ENCODE assay signal across 8 cellular contexts in genomic region chr10:112375721-112376577, GRCh38. TPM values are rescaled to one million over a fixed set of nuclear protein-coding genes. Genes with fewer than 3 reads are reported as not detected.
DNase-seq lines count a peak whose midpoint lies in the region; ATAC-seq and TF ChIP-seq lines count a peak whose summit lies in the region.

No MANE protein-coding gene starts in this region.

- H3K4me3 Mint-ChIP-seq in activated B cell treated with CpG ODN at 0.5 μM for 24 hours: peak overlapping the region; percentile 100
- H3K4me3 Mint-ChIP-seq in type B pancreatic cell: peak overlapping the region; percentile 39

- H3K27ac Mint-ChIP-seq in activated B cell treated with CpG ODN at 0.5 μM for 24 hours (peak overlapping the region; percentile 99), type B pancreatic cell (peak overlapping the region; percentile 25)

- H3K27ac ChIP-seq in duodenal mucosa (ENCODE audit: low read depth, low read length) (peak overlapping the region; percentile 87), muscle layer of duodenum (ENCODE audit: low read length) (peak overlapping the region; percentile 98)

- CTCF ChIA-PET in activated B cell treated with CpG ODN at 0.5 μM for 24 hours (lab: Charles Lee): interaction anchor here (1.0 kb wide), 1 partner anchor 54 kb away, joined by 4 read pairs; no protein-coding TSS in a partner anchor

- no peaks in the 10 kb centered on the region for H3K27me3 ChIP-seq in duodenal mucosa (ENCODE audit: control insufficient read depth in 1 of 2, insufficient read depth in 2 of 2, low read length in 2 of 2)
- H3K27me3 ChIP-seq in muscle layer of duodenum (ENCODE audit: low read depth, low read length): no peaks in the 10 kb centered on the region

- ATAC-seq in HG03575 (IDR thresholded peaks at IDR 0.05; ENCODE audit: extremely low read depth, insufficient number of reproducible peaks, low FRiP score, unreplicated experiment): peak; percentile 68
- ATAC-seq in activated B cell treated with CpG ODN at 0.5 μM for 24 hours (ENCODE audit: low read depth): peak; percentile 85

- POLR2A ChIA-PET in activated B cell treated with CpG ODN at 0.5 μM for 24 hours (lab: Charles Lee): interaction anchor here (0.8 to 2.5 kb wide), 6 partner anchors 11 to 1798 kb away, joined by 3 to 21 read pairs (median 4); partner anchors contain the start of genes CCDC186, GPAM, VTI1A and ZDHHC6

- DNase-seq in DMS53 (lab: John Stamatoyannopoulos, UW): peak; percentile 79
- peak; percentile 86 for DNase-seq in GM20000 (ENCODE audit: low spot score)
- DNase-seq in activated B cell treated with CpG ODN at 0.5 μM for 24 hours: peak; percentile 47
- DNase-seq in type B pancreatic cell (ENCODE audit: extremely low spot score, unreplicated experiment): no peak
- no peak for DNase-seq in epidermal melanocyte (ENCODE audit: insufficient read length, low spot score)

- TF ChIP-seq CTCF in GM20000 (IDR thresholded peaks at IDR 0.05; ENCODE audit: extremely low read depth, missing control alignments) (no peak), activated B cell treated with CpG ODN at 0.5 μM for 24 hours (IDR thresholded peaks at IDR 0.05) (no peak), type B pancreatic cell (conservative IDR thresholded peaks at IDR 0.05) (no peak)

- H3K27me3 Mint-ChIP-seq in activated B cell treated with CpG ODN at 0.5 μM for 24 hours: no peaks in the 10 kb centered on the region
- H3K27me3 Mint-ChIP-seq in type B pancreatic cell: no peaks in the 10 kb centered on the region

- H3K9ac ChIP-seq in duodenal mucosa (ENCODE audit: low read depth in 1 of 2, low read length in 2 of 2): peak overlapping the region; percentile 97 to 99

- H3K4me3 ChIP-seq in duodenal mucosa (ENCODE audit: low read depth in 1 of 2, low read length in 2 of 2): peak overlapping the region; percentile 88 to 91
- peak overlapping the region; percentile 60 to 80 for H3K4me3 ChIP-seq in muscle layer of duodenum (ENCODE audit: low read depth in 1 of 2, low read length in 2 of 2)

- no peaks in the 10 kb centered on the region for H3K9me3 ChIP-seq in duodenal mucosa (ENCODE audit: control insufficient read depth in 1 of 2, low read length in 2 of 2)
- no peaks in the 10 kb centered on the region for H3K9me3 ChIP-seq in muscle layer of duodenum (ENCODE audit: control insufficient read depth in 1 of 2, low read length in 2 of 2)

- peaks cover 29% of the 10 kb centered on the region for H3K36me3 Mint-ChIP-seq in activated B cell treated with CpG ODN at 0.5 μM for 24 hours (ENCODE audit: low read depth)
- H3K36me3 Mint-ChIP-seq in type B pancreatic cell: no peaks in the 10 kb centered on the region

- peaks cover 1 to 11% of the 10 kb centered on the region in 2 donors for H3K36me3 ChIP-seq in duodenal mucosa (ENCODE audit: control insufficient read depth in 1 of 2, insufficient read depth in 2 of 2, low read length in 2 of 2)
- H3K36me3 ChIP-seq in muscle layer of duodenum (ENCODE audit: control insufficient read depth in 1 of 2, insufficient read depth in 2 of 2, low read length in 2 of 2): no peaks in the 10 kb centered on the region

- H3K9me3 Mint-ChIP-seq in activated B cell treated with CpG ODN at 0.5 μM for 24 hours (no peaks in the 10 kb centered on the region), type B pancreatic cell (no peaks in the 10 kb centered on the region)

- H3K4me1 Mint-ChIP-seq in activated B cell treated with CpG ODN at 0.5 μM for 24 hours (peaks cover 62% of the 10 kb centered on the region), type B pancreatic cell (ENCODE audit: unreplicated experiment) (peaks cover 6% of the 10 kb centered on the region)

- H3K4me1 ChIP-seq in duodenal mucosa (ENCODE audit: control insufficient read depth in 1 of 2, insufficient read depth in 2 of 2, low read length in 2 of 2): peaks cover 41 to 46% of the 10 kb centered on the region in 2 donors
- H3K4me1 ChIP-seq in muscle layer of duodenum (ENCODE audit: control insufficient read depth in 1 of 2, insufficient read depth in 2 of 2, low read length in 2 of 2): peaks cover 8 to 18% of the 10 kb centered on the region in 2 donors

- intact Hi-C loops in activated B cell treated with CpG ODN at 0.5 μM for 24 hours (cut with micrococcal nuclease): loop anchor here (1.0 to 10.0 kb wide), 6 partner anchors 71 to 1799 kb away; partner anchors contain the start of genes CCDC186, DCLRE1A, GPAM and NHLRC2

RNA-seq across cellular contexts. Expression of gene ACSL5, which starts 2.0 kb away (rescaled TPM):
- 50.8 and 53.5 TPM in 2 replicates for total RNA-seq in activated B cell treated with CpG ODN at 0.5 μM for 24 hours
- total RNA-seq in type B pancreatic cell (ENCODE audit: low replicate concordance): 13.9 and 39.7 TPM in 2 replicates

Comparison
In these comparisons a context has a peak if more than half of its experiments do, and no peak if none do; other contexts are left out.
1. DNase-seq: peak in DMS53 (single experiment), GM20000 (single experiment) and activated B cell treated with CpG ODN at 0.5 μM for 24 hours (single experiment); none in type B pancreatic cell (single experiment) and epidermal melanocyte (single experiment).